In the genomic region with DNA sequence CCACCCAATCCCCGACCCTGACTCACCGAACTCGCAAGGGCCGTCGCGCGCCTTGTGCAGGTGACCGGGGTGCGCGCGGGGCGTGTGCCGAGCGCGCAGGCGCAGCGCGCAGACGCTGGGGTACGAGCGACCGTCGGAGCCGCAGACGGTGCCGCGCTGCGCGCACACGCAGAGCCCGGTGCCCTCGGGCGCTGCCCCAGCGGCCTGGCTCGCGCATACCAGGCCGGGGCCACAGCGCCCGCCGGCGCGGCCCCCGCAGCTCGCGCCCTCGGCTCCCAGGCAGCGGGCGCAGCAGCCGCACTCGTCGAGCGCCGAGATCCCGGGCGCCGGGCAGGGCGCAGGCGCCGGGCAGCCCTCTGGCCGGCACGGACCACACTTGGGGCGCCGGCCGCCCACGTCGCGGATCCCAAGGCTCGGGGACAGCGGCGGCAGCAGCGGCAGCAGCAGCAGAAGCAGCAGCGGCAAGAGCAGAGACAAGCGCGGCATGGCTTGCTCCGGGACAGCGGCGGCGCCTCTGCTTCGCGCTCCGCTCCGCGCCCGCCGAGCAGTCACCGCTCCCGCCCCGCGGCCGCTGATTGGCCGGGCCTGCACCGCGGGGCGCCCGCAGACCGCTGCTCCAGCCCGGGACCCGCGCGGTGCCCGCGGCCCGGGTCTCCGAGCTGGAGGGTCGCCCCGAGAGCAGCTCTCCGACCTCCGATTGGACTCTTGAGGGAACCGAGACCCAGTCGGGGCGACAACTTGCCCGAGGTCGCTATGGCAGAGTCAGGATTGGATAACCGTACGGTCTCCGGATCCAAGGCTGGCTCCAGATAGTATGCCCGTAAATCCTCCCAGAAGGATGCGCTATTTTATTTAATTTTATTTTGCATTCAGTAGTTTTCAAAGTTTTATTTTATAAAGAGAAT, we compare ENCODE assay signal across 9 cellular contexts. TPM values are rescaled to one million over a fixed set of nuclear protein-coding genes. Genes with fewer than 3 reads are reported as not detected.
DNase-seq lines count a peak whose midpoint lies in the region; ATAC-seq and TF ChIP-seq lines count a peak whose summit lies in the region.
"Had no signal": no experiment of that assay in that cellular context is flagged by ENCODE, and none has a peak within 500 bp of the region (broad histone marks: within the 10 kb centered on the region; RNA-seq: fewer than 3 reads in every experiment).

A gene with protein sequence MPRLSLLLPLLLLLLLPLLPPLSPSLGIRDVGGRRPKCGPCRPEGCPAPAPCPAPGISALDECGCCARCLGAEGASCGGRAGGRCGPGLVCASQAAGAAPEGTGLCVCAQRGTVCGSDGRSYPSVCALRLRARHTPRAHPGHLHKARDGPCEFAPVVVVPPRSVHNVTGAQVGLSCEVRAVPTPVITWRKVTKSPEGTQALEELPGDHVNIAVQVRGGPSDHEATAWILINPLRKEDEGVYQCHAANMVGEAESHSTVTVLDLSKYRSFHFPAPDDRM (minus strand): TSS at position 516 of the 905 bp plus-strand sequence. CDS start 30 bp downstream, at position 486.

- H2BK120ac ChIP-seq in IMR-90 (ENCODE audit: low read depth, low read length): no peak within 1 kb of the TSS

- no peak within 1 kb of the TSS for H2BK5ac ChIP-seq in IMR-90 (ENCODE audit: low read depth, low read length, poor library complexity, severe bottlenecking)

- H3K27ac Mint-ChIP-seq in activated naive CD8-positive, alpha-beta T cell: no peak within 1 kb of the TSS

- H3K9me3 Mint-ChIP-seq in activated naive CD8-positive, alpha-beta T cell (ENCODE audit: low read depth): no peaks in the 10 kb centered on the region

- H2AFZ ChIP-seq in IMR-90 (replicated peaks; ENCODE audit: low read length, poor library complexity): peak within 1 kb of the TSS; percentile 81

- dilution Hi-C loops in IMR-90 (cut with HindIII; ENCODE audit: low sequenced_read_pairs, unreplicated experiment): no loop called here

- H2AK5ac ChIP-seq in IMR-90 (ENCODE audit: low read depth, low read length): no peak within 1 kb of the TSS

- DNase-seq in G401 (ENCODE audit: low spot score) (peak; percentile 34), IMR-90 (no peak), iPS DF 6.9 (ENCODE audit: low read depth, low spot score) (no peak), GOT3 (lab: John Stamatoyannopoulos, UW) (no peak), tibial nerve (ENCODE audit: low spot score in 2 of 2) (no peak)
- DNase-seq in effector CD8-positive, alpha-beta T cell (lab: John Stamatoyannopoulos, UW): no peak

- H4K20me1 ChIP-seq in IMR-90 (ENCODE audit: insufficient read depth, low read length): no peaks in the 10 kb centered on the region

- TF ChIP-seq POLR2A in IMR-90 (IDR thresholded peaks at IDR 0.05; ENCODE audit: low read depth, low read length) (no peak), tibial nerve (IDR thresholded peaks at IDR 0.05) (no peak)

- peaks cover 26% of the 10 kb centered on the region for H3K27me3 Mint-ChIP-seq in activated naive CD8-positive, alpha-beta T cell

- no peak within 1 kb of the TSS for H3K18ac ChIP-seq in IMR-90 (ENCODE audit: low read depth, low read length)

- H3K4ac ChIP-seq in IMR-90 (ENCODE audit: low read depth, low read length): no peak within 1 kb of the TSS

- H3K27me3 ChIP-seq in IMR-90 (ENCODE audit: control insufficient read depth, insufficient read depth, low read length) (peaks cover 82% of the 10 kb centered on the region), iPS DF 6.9 (ENCODE audit: control insufficient read depth, insufficient read depth, low read length) (peaks cover 12% of the 10 kb centered on the region; the same call in 1 of the 2 replicates), tibial nerve (peaks cover 0 to 43% of the 10 kb centered on the region in 2 donors)

- H3K4me3 ChIP-seq in IMR-90 (ENCODE audit: insufficient read depth, low read depth, low read length) (peak within 1 kb of the TSS; percentile 49), iPS DF 6.9 (ENCODE audit: low read length) (peak within 1 kb of the TSS; percentile 47), skin epidermis (peak within 1 kb of the TSS in 4 of 7 experiments; percentile 5 to 41 (median 30)), tibial nerve (peak within 1 kb of the TSS in 2 of 4 donors; percentile 9 to 48)

- in situ Hi-C loops in G401 (cut with HindIII; ENCODE audit: low sequenced_read_pairs) (no loop called here), IMR-90 (cut with MboI; ENCODE audit: low sequenced_read_pairs) (no loop called here)

- BruUV-seq in IMR-90 (replicated peaks; lab: Mats Ljungman, UMichigan): no TSS peak

- H3K79me1 ChIP-seq in IMR-90 (ENCODE audit: low read depth in 1 of 2, low read length in 2 of 2): no peaks in the 10 kb centered on the region

- CTCF ChIA-PET in IMR-90 (lab: Yijun Ruan, JAX): no interaction called here

- peak; percentile 90 for ATAC-seq in IMR-90 (ENCODE audit: low read depth)

- peaks cover 2% of the 10 kb centered on the region; the same call in 1 of the 2 replicates for H3K4me1 ChIP-seq in IMR-90 (ENCODE audit: control insufficient read depth, insufficient read depth, low read length)
- H3K4me1 ChIP-seq in iPS DF 6.9 (ENCODE audit: control insufficient read depth, insufficient read depth, low read length): peaks cover 5% of the 10 kb centered on the region
- H3K4me1 ChIP-seq in tibial nerve: peaks cover 0 to 4% (median 0%) of the 10 kb centered on the region in 4 donors

- no peak within 1 kb of the TSS for H3K23ac ChIP-seq in IMR-90 (ENCODE audit: low read depth, low read length)

- peaks cover 6% of the 10 kb centered on the region for H3K4me1 Mint-ChIP-seq in activated naive CD8-positive, alpha-beta T cell (ENCODE audit: low read depth)

- intact Hi-C loops in IMR-90 (cut with micrococcal nuclease): no loop called here

- H3K9me3 ChIP-seq in IMR-90 (ENCODE audit: control insufficient read depth, insufficient read depth, low read length) (no peaks in the 10 kb centered on the region), iPS DF 6.9 (ENCODE audit: control insufficient read depth, insufficient read depth, low read length) (no peaks in the 10 kb centered on the region), tibial nerve (no peaks in the 10 kb centered on the region)

- H3K4me2 ChIP-seq in IMR-90 (ENCODE audit: low read depth, low read length): peak within 1 kb of the TSS; percentile 82

- H3K36me3 Mint-ChIP-seq in activated naive CD8-positive, alpha-beta T cell: no peaks in the 10 kb centered on the region

- no peak for TF ChIP-seq RAD21 in IMR-90 (IDR thresholded peaks at IDR 0.05; ENCODE audit: low read length)

- 5% methylated on average over 53 of the region's 118 CpGs; no CpG with 5 or more reads in 1 of the 2 experiments for WGBS in IMR-90 (ENCODE audit: extremely low coverage in 2 of 2, insufficient read length in 1 of 2), 2 experiments
- no CpG with 5 or more reads among the region's 118 CpGs for WGBS in iPS DF 6.9 (ENCODE audit: insufficient coverage, insufficient read length)
- WGBS in tibial nerve, 2 donors: 1 to 4% methylated on average over 61 to 105 of the region's 118 CpGs

- H4K8ac ChIP-seq in IMR-90 (ENCODE audit: low read depth in 2 of 2, low read length in 2 of 2): no peak within 1 kb of the TSS

- TF ChIP-seq CTCF in IMR-90 (conservative IDR thresholded peaks at IDR 0.05; ENCODE audit: low read depth, low read length): no peak
- TF ChIP-seq CTCF in tibial nerve (IDR thresholded peaks at IDR 0.05): no peak

- no peak for TF ChIP-seq EP300 in tibial nerve (IDR thresholded peaks at IDR 0.05)

- no peak within 1 kb of the TSS for H3K56ac ChIP-seq in IMR-90 (ENCODE audit: extremely low read depth, insufficient read depth, low read length)

- H3K27ac ChIP-seq in IMR-90 (ENCODE audit: insufficient read depth, low read length) (no peak within 1 kb of the TSS), iPS DF 6.9 (ENCODE audit: low read length) (no peak within 1 kb of the TSS), skin epidermis (no peak within 1 kb of the TSS), tibial nerve (no peak within 1 kb of the TSS)

- POLR2A ChIA-PET in IMR-90 (lab: Charles Lee; ENCODE audit: unreplicated experiment): interaction anchor here (0.6 kb wide), 1 partner anchor 728 kb away, joined by 8 read pairs; no protein-coding TSS in a partner anchor

- no peak within 1 kb of the TSS for H2BK15ac ChIP-seq in IMR-90 (ENCODE audit: low read depth, low read length)

- no peaks in the 10 kb centered on the region for H3K9me1 ChIP-seq in IMR-90 (ENCODE audit: insufficient read depth, low read length)

- no peak within 1 kb of the TSS for H4K91ac ChIP-seq in IMR-90 (ENCODE audit: insufficient read depth, low read depth, low read length)

- H4K5ac ChIP-seq in IMR-90 (ENCODE audit: low read depth, low read length): no peak within 1 kb of the TSS

- H2AK9ac ChIP-seq in IMR-90 (replicated peaks; ENCODE audit: low read depth, low read length, poor library complexity): no peak within 1 kb of the TSS

- peak within 1 kb of the TSS; percentile 50 for H3K4me3 Mint-ChIP-seq in activated naive CD8-positive, alpha-beta T cell

- H2BK20ac ChIP-seq in IMR-90 (ENCODE audit: low read depth, low read length): no peak within 1 kb of the TSS

- no peak within 1 kb of the TSS for H3K9ac ChIP-seq in IMR-90 (ENCODE audit: low read depth, low read length)

- H3K36me3 ChIP-seq in IMR-90 (ENCODE audit: control insufficient read depth, insufficient read depth, low read length) (no peaks in the 10 kb centered on the region), iPS DF 6.9 (ENCODE audit: control insufficient read depth, insufficient read depth, low read length) (no peaks in the 10 kb centered on the region), tibial nerve (no peaks in the 10 kb centered on the region)

- no peak within 1 kb of the TSS for H3K14ac ChIP-seq in IMR-90 (replicated peaks; ENCODE audit: low read depth, low read length)

TF ChIP-seq in IMR-90, 13 proteins besides CTCF, POLR2A, EP300 and RAD21 (continues in another document):
- TF ChIP-seq ELK1 (IDR thresholded peaks at IDR 0.05; ENCODE audit: borderline replicate concordance, low read depth, low read length): no peak

RNA-seq across cellular contexts. Expression of the gene that starts here (rescaled TPM):
- 1.3 TPM in 1 of 2 replicates, not detected in the other for total RNA-seq in G401 (2014; rRNA removed; shearing (Covaris generic))
- total RNA-seq in IMR-90 (2012; rRNA removed): under 0.01 TPM in 1 of 2 replicates, not detected in the other
- polyA plus RNA-seq in IMR-90 (2012; rRNA removed): not detected in 2 replicates
- not detected in 2 replicates for polyA plus RNA-seq in IMR-90 (2012; cell fraction: cytosol; rRNA removed)
- polyA plus RNA-seq in IMR-90 (2012; cell fraction: nucleus; rRNA removed; ENCODE audit: low replicate concordance): not detected in 2 replicates
- total RNA-seq in tibial nerve: under 1 TPM in 1 of 4 donors, not detected in 3; 0.60 TPM
- total RNA-seq: lower leg skin had no signal

Comparison
In these comparisons a context has a peak if more than half of its experiments do, and no peak if none do; other contexts are left out.
1. Peak in ATAC-seq, H3K4me3 ChIP-seq and H3K4me2 ChIP-seq in IMR-90; RNA of the gene not detected or under 1 TPM.